ENCODE assay signal across 25 cellular contexts in genomic region chr7:128961030-128961659, GRCh38. TPM values are rescaled to one million over a fixed set of nuclear protein-coding genes. Genes with fewer than 3 reads are reported as not detected.
A peak's percentile ranks its signal among the peaks of the same experiment; 100 is the strongest.
DNase-seq lines count a peak whose midpoint lies in the region; ATAC-seq, FAIRE-seq and TF ChIP-seq lines count a peak whose summit lies in the region.
"Had no signal": no experiment of that assay in that cellular context is flagged by ENCODE, and none has a peak within 500 bp of the region (broad histone marks: within the 10 kb centered on the region; RNA-seq: fewer than 3 reads in every experiment).

No MANE protein-coding gene starts in this region.

- no peaks in the 10 kb centered on the region for H3K27me3 ChIP-seq in keratinocyte (ENCODE audit: control insufficient read depth, extremely low read depth, insufficient read depth, low read length)
- H3K27me3 ChIP-seq in psoas muscle (ENCODE audit: insufficient read depth in 3 of 3, low read length in 2 of 3), result no peaks in the 10 kb centered on the region
- H3K27me3 ChIP-seq: stomach had no signal

- peak; percentile 82 for FAIRE-seq in keratinocyte (lab: Jason Lieb, UNC)
- FAIRE-seq: GM18507 had no signal

- peak overlapping the region; percentile 42 for H3K4me2 ChIP-seq in keratinocyte (ENCODE audit: control insufficient read depth, extremely low read depth, insufficient read depth, low read depth, low read length)
- H3K4me2 ChIP-seq: SK-N-SH had no signal

- H3K4me1 ChIP-seq in keratinocyte (ENCODE audit: control insufficient read depth, extremely low read depth, insufficient read depth, low read length) (peaks cover 28% of the 10 kb centered on the region), psoas muscle (peaks cover 4% of the 10 kb centered on the region)
- H3K4me1 ChIP-seq: HAP-1, stomach had no signal

- ATAC-seq in natural killer cell, result no peak
- no peak for ATAC-seq in natural killer cell treated with Interleukin-12 subunit alpha and Interleukin-12 subunit beta and Interleukin-15 and Interleukin-18, amount 100 ng/mL, for 72 hours
- no peak for ATAC-seq in activated naive CD8-positive, alpha-beta T cell treated with anti-CD3 and anti-CD28 coated beads, Interleukin-2, amount 50 U/mL, for 24 hours
- ATAC-seq in GM19452 (IDR thresholded peaks at IDR 0.05; ENCODE audit: unreplicated experiment), result no peak
- no peak for ATAC-seq in HG03095 (IDR thresholded peaks at IDR 0.05; ENCODE audit: unreplicated experiment)
- no peak for ATAC-seq in psoas muscle
- ATAC-seq: left colon; naive thymus-derived CD4-positive, alpha-beta T cell had no signal

- H2AFZ ChIP-seq in keratinocyte (ENCODE audit: control insufficient read depth, low read length), result no peak overlapping the region

- no peaks in the 10 kb centered on the region for H3K9me1 ChIP-seq in keratinocyte (ENCODE audit: control insufficient read depth, extremely low read depth, insufficient read depth, low read length)

- TF ChIP-seq CTCF in natural killer cell (IDR thresholded peaks at IDR 0.05) (no peak), keratinocyte (optimal IDR thresholded peaks at IDR 0.05 in 1 of 3, IDR thresholded peaks at IDR 0.05 in 1 of 3, conservative IDR thresholded peaks at IDR 0.05 in 1 of 3; ENCODE audit: extremely low read depth in 1 of 3, insufficient read depth in 2 of 3, low read length in 3 of 3) (no peak), psoas muscle (IDR thresholded peaks at IDR 0.05) (no peak)

- H3K4me3 ChIP-seq in keratinocyte (ENCODE audit: control insufficient read depth in 2 of 3, extremely low read depth in 1 of 3, insufficient read depth in 2 of 3, low read depth in 1 of 3, low read length in 3 of 3), result peak overlapping the region in 2 of 3 experiments; percentile 15 to 17
- no peak overlapping the region for H3K4me3 ChIP-seq in psoas muscle
- H3K4me3 ChIP-seq: HAP-1, stomach had no signal

- no peaks in the 10 kb centered on the region for H4K20me1 ChIP-seq in keratinocyte (ENCODE audit: control insufficient read depth, extremely low read depth, insufficient read depth, low read length)

- no peaks in the 10 kb centered on the region for H3K9me3 Mint-ChIP-seq in natural killer cell
- H3K9me3 Mint-ChIP-seq in natural killer cell treated with Interleukin-12 subunit alpha and Interleukin-12 subunit beta and Interleukin-15 and Interleukin-18, amount 100 ng/mL, for 72 hours, result no peaks in the 10 kb centered on the region
- H3K9me3 Mint-ChIP-seq in activated naive CD8-positive, alpha-beta T cell treated with anti-CD3 and anti-CD28 coated beads, Interleukin-2, amount 50 U/mL, for 24 hours, result no peaks in the 10 kb centered on the region
- H3K9me3 Mint-ChIP-seq: CD14-positive monocyte; naive thymus-derived CD4-positive, alpha-beta T cell; T-helper 2 cell treated with Interferon-gamma antibody and Interleukin-4, amounts not matched to agents 5 μg/mL and 100 μg/mL, for 36 hours had no signal

- H3K4me3 Mint-ChIP-seq in natural killer cell, result no peak overlapping the region
- no peak overlapping the region for H3K4me3 Mint-ChIP-seq in natural killer cell treated with Interleukin-12 subunit alpha and Interleukin-12 subunit beta and Interleukin-15 and Interleukin-18, amount 100 ng/mL, for 72 hours
- H3K4me3 Mint-ChIP-seq in activated naive CD8-positive, alpha-beta T cell treated with anti-CD3 and anti-CD28 coated beads, Interleukin-2, amount 50 U/mL, for 24 hours, result no peak overlapping the region
- H3K4me3 Mint-ChIP-seq: CD14-positive monocyte; naive thymus-derived CD4-positive, alpha-beta T cell; T-helper 2 cell treated with Interferon-gamma antibody and Interleukin-4, amounts not matched to agents 5 μg/mL and 100 μg/mL, for 36 hours had no signal

- intact Hi-C loops in natural killer cell (cut with micrococcal nuclease), result no loop called here
- intact Hi-C loops in psoas muscle (cut with DNase I), result no loop called here

- no peaks in the 10 kb centered on the region for H3K27me3 Mint-ChIP-seq in natural killer cell (ENCODE audit: low read depth in 2 of 2)
- no peaks in the 10 kb centered on the region for H3K27me3 Mint-ChIP-seq in natural killer cell treated with Interleukin-12 subunit alpha and Interleukin-12 subunit beta and Interleukin-15 and Interleukin-18, amount 100 ng/mL, for 72 hours
- no peaks in the 10 kb centered on the region for H3K27me3 Mint-ChIP-seq in activated naive CD8-positive, alpha-beta T cell treated with anti-CD3 and anti-CD28 coated beads, Interleukin-2, amount 50 U/mL, for 24 hours
- H3K27me3 Mint-ChIP-seq: naive thymus-derived CD4-positive, alpha-beta T cell had no signal

- 90 to 91% (median 91%) methylated on average over 8 of the region's 8 CpGs for WGBS in psoas muscle, 3 donors

- peak overlapping the region; percentile 98 for H3K27ac ChIP-seq in keratinocyte (ENCODE audit: control insufficient read depth, insufficient read depth, low read length)
- H3K27ac ChIP-seq in psoas muscle, result no peak overlapping the region
- H3K27ac ChIP-seq: stomach, VCaP had no signal

- peak overlapping the region; percentile 28 to 67 for H3K27ac Mint-ChIP-seq in natural killer cell
- H3K27ac Mint-ChIP-seq in natural killer cell treated with Interleukin-12 subunit alpha and Interleukin-12 subunit beta and Interleukin-15 and Interleukin-18, amount 100 ng/mL, for 72 hours, result no peak overlapping the region
- H3K27ac Mint-ChIP-seq in activated naive CD8-positive, alpha-beta T cell treated with anti-CD3 and anti-CD28 coated beads, Interleukin-2, amount 50 U/mL, for 24 hours, result peak overlapping the region; percentile 63
- H3K27ac Mint-ChIP-seq: T-helper 2 cell treated with Interferon-gamma antibody and Interleukin-4, amounts not matched to agents 5 μg/mL and 100 μg/mL, for 36 hours had no signal

- peaks cover 4% of the 10 kb centered on the region in 2 donors for H3K4me1 Mint-ChIP-seq in natural killer cell
- peaks cover 16 to 20% of the 10 kb centered on the region in 2 donors for H3K4me1 Mint-ChIP-seq in natural killer cell treated with Interleukin-12 subunit alpha and Interleukin-12 subunit beta and Interleukin-15 and Interleukin-18, amount 100 ng/mL, for 72 hours (ENCODE audit: low read depth in 2 of 2)
- peaks cover 39% of the 10 kb centered on the region for H3K4me1 Mint-ChIP-seq in activated naive CD8-positive, alpha-beta T cell treated with anti-CD3 and anti-CD28 coated beads, Interleukin-2, amount 50 U/mL, for 24 hours

- peaks cover 16% of the 10 kb centered on the region for H3K36me3 Mint-ChIP-seq in natural killer cell
- H3K36me3 Mint-ChIP-seq in natural killer cell treated with Interleukin-12 subunit alpha and Interleukin-12 subunit beta and Interleukin-15 and Interleukin-18, amount 100 ng/mL, for 72 hours, result peaks cover 20% of the 10 kb centered on the region
- peaks cover 59% of the 10 kb centered on the region for H3K36me3 Mint-ChIP-seq in activated naive CD8-positive, alpha-beta T cell treated with anti-CD3 and anti-CD28 coated beads, Interleukin-2, amount 50 U/mL, for 24 hours (ENCODE audit: low read depth)

- peaks cover 13 to 30% of the 10 kb centered on the region in 2 experiments for H3K36me3 ChIP-seq in keratinocyte (ENCODE audit: control insufficient read depth in 2 of 2, extremely low read depth in 1 of 2, insufficient read depth in 2 of 2, low read length in 2 of 2)
- H3K36me3 ChIP-seq in psoas muscle (ENCODE audit: insufficient read depth in 1 of 2, low read depth in 1 of 2), result peaks cover 1 to 84% of the 10 kb centered on the region in 2 donors

- dilution Hi-C loops in keratinocyte (cut with MboI; ENCODE audit: extremely low pct_ligation_motif_present, low sequenced_read_pairs), result no loop called here

- H3K9me3 ChIP-seq in keratinocyte (ENCODE audit: control insufficient read depth, low read depth, low read length), result no peaks in the 10 kb centered on the region
- no peaks in the 10 kb centered on the region for H3K9me3 ChIP-seq in psoas muscle
- H3K9me3 ChIP-seq: HAP-1, SK-N-SH, stomach had no signal

- DNase-seq in natural killer cell (no peak), keratinocyte (ENCODE audit: low read depth, low spot score) (peak; percentile 42), psoas muscle (no peak)
- no peak for DNase-seq in natural killer cell treated with Interleukin-12 subunit alpha and Interleukin-12 subunit beta and Interleukin-15 and Interleukin-18, amount 100 ng/mL, for 72 hours (ENCODE audit: low spot score)
- no peak for DNase-seq in activated naive CD8-positive, alpha-beta T cell treated with anti-CD3 and anti-CD28 coated beads, Interleukin-2, amount 50 U/mL, for 24 hours
- DNase-seq: activated CD4-positive, alpha-beta T cell treated with anti-CD3 and anti-CD28 coated beads, Interleukin-2, amount 50 U/mL, for 4 hours; activated naive CD4-positive, alpha-beta T cell; effector memory CD4-positive, alpha-beta T cell; head of caudate nucleus; KBM-7; left colon; naive thymus-derived CD4-positive, alpha-beta T cell; NCI-H1436; NCI-H524; NK-92 treated with Interleukin-12 subunit alpha and Interleukin-12 subunit beta, amount 100 ng/mL, for 24 hours; RPMI8226; SK-N-SH; stomach had no signal

- H3K9ac ChIP-seq in keratinocyte (ENCODE audit: control insufficient read depth, extremely low read depth, insufficient read depth, low read length), result peak overlapping the region; percentile 50
- H3K9ac ChIP-seq: SK-N-SH had no signal

- H3K79me2 ChIP-seq in keratinocyte (ENCODE audit: control insufficient read depth, insufficient read depth, low read length), result no peaks in the 10 kb centered on the region

RNA-seq across cellular contexts. Expression of gene IRF5, which starts 23.4 kb away (rescaled TPM):
- total RNA-seq in natural killer cell (10 to 100 TPM; 13.0 to 20.2 (median 19.5) TPM), psoas muscle (1 to 10 TPM; 1.2 to 1.6 (median 1.3) TPM)
- total RNA-seq in natural killer cell treated with Interleukin-12 subunit alpha and Interleukin-12 subunit beta and Interleukin-15 and Interleukin-18, amount 100 ng/mL, for 72 hours, result 10 to 100 TPM; 26.5 to 43.4 TPM
- polyA plus RNA-seq in keratinocyte (0.78 to 1.5 TPM (median 0.88 TPM) in 3 replicates), psoas muscle (under 1 TPM; 0.44 to 0.80 (median 0.78) TPM)
- polyA plus RNA-seq in keratinocyte (2011; ENCODE audit: low read depth), result 0.61 TPM
- polyA plus RNA-seq in keratinocyte (2011; cell fraction: cytosol; rRNA removed), result 0.71 and 1.0 TPM in 2 replicates
- polyA plus RNA-seq in keratinocyte (2011; cell fraction: nucleus; rRNA removed), result 4.2 and 4.8 TPM in 2 replicates
- 0.55 and 4.5 TPM in 2 replicates for polyA plus RNA-seq in keratinocyte (2012; ENCODE audit: low replicate concordance)
- 0.64 to 2.4 TPM (median 2.1 TPM) in 3 replicates for polyA minus RNA-seq in keratinocyte
- polyA minus RNA-seq in keratinocyte (2011; cell fraction: cytosol; rRNA and poly(A)+ RNA removed), result 2.1 TPM
- 1.2 and 1.6 TPM in 2 replicates for polyA minus RNA-seq in keratinocyte (2011; cell fraction: nucleus; rRNA and poly(A)+ RNA removed)

RNA-seq across cellular contexts. Expression of gene KCP, which starts 50.6 kb away (rescaled TPM):
- total RNA-seq in natural killer cell (under 1 TPM in 2 of 3 donors, not detected in 1; 0.49 to 0.95 TPM), psoas muscle (under 1 TPM; 0.08 to 0.34 (median 0.23) TPM)
- 1 to 10 TPM in 1 of 2 donors, under 1 TPM in 1; 0.17 to 1.1 TPM for total RNA-seq in natural killer cell treated with Interleukin-12 subunit alpha and Interleukin-12 subunit beta and Interleukin-15 and Interleukin-18, amount 100 ng/mL, for 72 hours
- polyA plus RNA-seq in keratinocyte (0.03 to 0.17 TPM in 2 of 3 replicates, not detected in the other), psoas muscle (under 1 TPM; 0.03 to 0.16 (median 0.12) TPM)
- polyA plus RNA-seq in keratinocyte (2011; ENCODE audit: low read depth), result not detected
- polyA plus RNA-seq in keratinocyte (2011; cell fraction: cytosol; rRNA removed), result 0.04 and 0.08 TPM in 2 replicates
- polyA plus RNA-seq in keratinocyte (2011; cell fraction: nucleus; rRNA removed), result 0.25 and 0.28 TPM in 2 replicates
- polyA plus RNA-seq in keratinocyte (2012; ENCODE audit: low replicate concordance), result 0.14 and 0.17 TPM in 2 replicates
- polyA minus RNA-seq in keratinocyte, result 0.13 TPM in 1 of 3 replicates, not detected in the others
- not detected for polyA minus RNA-seq in keratinocyte (2011; cell fraction: cytosol; rRNA and poly(A)+ RNA removed)
- not detected in 2 replicates for polyA minus RNA-seq in keratinocyte (2011; cell fraction: nucleus; rRNA and poly(A)+ RNA removed)
- polyA plus RNA-seq: naive thymus-derived CD4-positive, alpha-beta T cell; SK-N-SH had no signal

Comparison
In these comparisons a context has a peak if more than half of its experiments do, and no peak if none do; other contexts are left out.
1. H3K27ac Mint-ChIP-seq: peak in natural killer cell (2 of 2) and activated naive CD8-positive, alpha-beta T cell treated with anti-CD3 and anti-CD28 coated beads, Interleukin-2, amount 50 U/mL, for 24 hours (single experiment); none in natural killer cell treated with Interleukin-12 subunit alpha and Interleukin-12 subunit beta and Interleukin-15 and Interleukin-18, amount 100 ng/mL, for 72 hours (0 of 2).
2. RNA of gene IRF5, which starts 23.4 kb away (total RNA-seq): 26.5 to 43.4 TPM in natural killer cell treated with Interleukin-12 subunit alpha and Interleukin-12 subunit beta and Interleukin-15 and Interleukin-18, amount 100 ng/mL, for 72 hours and 13.0 to 20.2 TPM in natural killer cell; 1.2 to 1.6 TPM in psoas muscle; every median in the first group is over 4 times any median in the second.